ENCODE assay signal across 10 cellular contexts in the genomic region with DNA sequence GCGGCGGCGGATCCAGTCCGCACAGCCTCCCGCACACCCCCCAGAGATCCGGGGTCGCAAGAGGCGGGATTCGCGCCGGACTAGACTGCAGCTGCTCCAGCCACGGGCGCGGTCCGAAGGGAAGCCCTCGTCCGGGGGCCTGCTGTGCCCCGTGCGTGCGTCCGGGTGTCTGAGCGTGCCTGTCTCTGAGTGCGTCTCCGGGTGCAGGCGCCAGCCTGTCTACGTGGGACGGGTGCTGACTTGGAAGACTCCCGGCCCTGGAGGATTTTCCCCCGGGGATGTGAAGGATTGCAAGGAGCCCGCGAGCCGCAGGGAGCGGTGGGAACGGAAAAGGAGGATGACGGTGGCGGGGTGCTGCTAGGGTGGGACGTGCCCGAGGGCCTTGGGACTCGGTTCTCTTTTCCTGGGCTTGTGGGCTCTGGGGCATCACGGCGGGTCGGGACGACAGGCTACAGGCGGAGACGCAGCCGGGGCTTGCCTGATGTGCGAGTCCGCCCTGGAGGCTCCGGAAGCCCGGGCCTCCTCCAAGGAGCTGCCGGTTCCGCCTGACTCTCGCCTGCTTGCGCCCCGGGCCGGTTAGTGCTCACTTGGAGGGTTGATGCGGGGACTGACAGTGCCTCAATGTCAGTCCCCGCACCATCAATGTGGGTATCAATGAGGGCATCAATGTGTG. TPM values are rescaled to one million over a fixed set of nuclear protein-coding genes. Genes with fewer than 3 reads are reported as not detected.
DNase-seq lines count a peak whose midpoint lies in the region; ATAC-seq and TF ChIP-seq lines count a peak whose summit lies in the region.
"Had no signal": no experiment of that assay in that cellular context is flagged by ENCODE, and none has a peak within 500 bp of the region (broad histone marks: within the 10 kb centered on the region; RNA-seq: fewer than 3 reads in every experiment).

No MANE protein-coding gene starts in this region.

- peaks cover 15% of the 10 kb centered on the region for H3K36me3 ChIP-seq in A673 (ENCODE audit: insufficient read depth, low read length, poor library complexity, severe bottlenecking)
- H3K36me3 ChIP-seq in adrenal gland (replicated peaks in 1 of 2) = no peaks in the 10 kb centered on the region
- no peaks in the 10 kb centered on the region for H3K36me3 ChIP-seq in osteoblast (ENCODE audit: insufficient read depth, low read length)
- H3K36me3 ChIP-seq: BLaER1 had no signal

- H3K27ac ChIP-seq in A673 (ENCODE audit: low read depth, low read length, poor library complexity, severe bottlenecking) = no peak overlapping the region
- H3K27ac ChIP-seq in adrenal gland = peak overlapping the region in 3 of 5 donors; percentile 24 to 62 (median 54)
- peak overlapping the region; percentile 36 for H3K27ac ChIP-seq in osteoblast (ENCODE audit: low read depth, low read length)
- H3K27ac ChIP-seq: BLaER1 had no signal

- peak overlapping the region; percentile 18 for H3K4me3 ChIP-seq in A673 (ENCODE audit: low read depth, low read length, poor library complexity, severe bottlenecking)
- H3K4me3 ChIP-seq in adrenal gland = peak overlapping the region in 2 of 4 donors; percentile 13 to 42
- peak overlapping the region; percentile 70 for H3K4me3 ChIP-seq in osteoblast (ENCODE audit: insufficient read depth, low read length)
- H3K4me3 ChIP-seq: BLaER1 had no signal

- BruUV-seq in A673 (replicated peaks; lab: Mats Ljungman, UMichigan) = no TSS peak

- CTCF ChIA-PET in A673 (lab: Charles Lee) = no interaction called here

- H2AFZ ChIP-seq in osteoblast (ENCODE audit: low read length) = peak overlapping the region; percentile 82

- H3K79me2 ChIP-seq in osteoblast (ENCODE audit: insufficient read depth, low read length) = no peaks in the 10 kb centered on the region

- TF ChIP-seq CTCF in A673 (conservative IDR thresholded peaks at IDR 0.05; ENCODE audit: low read depth, low read length) (no peak), adrenal gland (IDR thresholded peaks at IDR 0.05) (no peak), osteoblast (IDR thresholded peaks at IDR 0.05; ENCODE audit: extremely low read depth, low read depth, low read length) (no peak)

- WGBS in adrenal gland, 4 donors = 49 to 66% (median 56%) methylated on average over 27 to 58 of the region's 58 CpGs

- intact Hi-C loops in A673 (cut with micrococcal nuclease; ENCODE audit: unreplicated experiment) (loop anchor here (10.0 kb wide), 2 partner anchors 849 to 1419 kb away; no protein-coding TSS in a partner anchor), adrenal gland (cut with DNase I) (loop anchor here (10.0 kb wide), 2 partner anchors 119 to 419 kb away; no protein-coding TSS in a partner anchor), left ventricle myocardium superior (cut with micrococcal nuclease) (no loop called here)

- peaks cover 2% of the 10 kb centered on the region for H3K27me3 ChIP-seq in A673 (replicated peaks; ENCODE audit: insufficient read depth, low read depth, low read length, poor library complexity)
- H3K27me3 ChIP-seq in adrenal gland = no peaks in the 10 kb centered on the region
- H3K27me3 ChIP-seq in osteoblast (ENCODE audit: insufficient read depth, low read length) = peaks cover 36% of the 10 kb centered on the region

- TF ChIP-seq POLR2A in adrenal gland (IDR thresholded peaks at IDR 0.05) = no peak

- H4K20me1 ChIP-seq in osteoblast (ENCODE audit: insufficient read depth, low read length) = no peaks in the 10 kb centered on the region

- POLR2A ChIA-PET in A673 (lab: Charles Lee; ENCODE audit: low non-redundant PET) = no interaction called here

- DNase-seq in A673 (ENCODE audit: low spot score) (peak; percentile 57), adrenal gland (peak in 4 of 7 donors; percentile 40 to 66 (median 54)), left ventricle myocardium superior (peak; percentile 72), osteoblast (ENCODE audit: insufficient read length, low spot score, missing footprints) (peak; percentile 92), globus pallidus (ENCODE audit: low spot score) (no peak), occipital lobe (lab: John Stamatoyannopoulos, UW) (no peak)
- no peak for DNase-seq in activated effector memory CD4-positive, alpha-beta T cell treated with anti-CD3 and anti-CD28 coated beads, Interleukin-2, amount 50 U/mL, for 16 hours

- peak overlapping the region; percentile 66 for H3K4me2 ChIP-seq in osteoblast (ENCODE audit: insufficient read depth, low read length)
- H3K4me2 ChIP-seq: BLaER1 had no signal

- H3K9me3 ChIP-seq in A673 (ENCODE audit: low read depth, low read length, poor library complexity, severe bottlenecking) = no peaks in the 10 kb centered on the region
- H3K9me3 ChIP-seq in adrenal gland (replicated peaks in 1 of 3) = no peaks in the 10 kb centered on the region
- no peaks in the 10 kb centered on the region for H3K9me3 ChIP-seq in osteoblast (ENCODE audit: low read depth, low read length)
- H3K9me3 ChIP-seq: BLaER1 had no signal

- ATAC-seq in left ventricle myocardium superior = peak; percentile 31
- ATAC-seq in GM18498 (IDR thresholded peaks at IDR 0.05; ENCODE audit: unreplicated experiment) = no peak
- ATAC-seq: SK-N-SH treated with all-trans-retinoic acid at 6 μM for 48 hours had no signal

- H3K4me1 ChIP-seq in A673 (ENCODE audit: insufficient read depth, low read length, poor library complexity, severe bottlenecking) (peaks cover 15% of the 10 kb centered on the region), adrenal gland (replicated peaks in 1 of 2) (peaks cover 6 to 14% of the 10 kb centered on the region in 2 donors), osteoblast (ENCODE audit: insufficient read depth, low read length) (peaks cover 3% of the 10 kb centered on the region)

RNA-seq across cellular contexts. Expression of gene MAFB, which starts 5.7 kb away (rescaled TPM):
- total RNA-seq in A673 (2021) (44.3 and 57.0 TPM in 2 replicates), adrenal gland (10 to 100 TPM; 33.9 to 79.0 (median 47.5) TPM), left ventricle myocardium superior (12.9 TPM), osteoblast (12.1 and 12.7 TPM in 2 replicates), occipital lobe (11.1 TPM)
- polyA plus RNA-seq in adrenal gland = 10 to 100 TPM in 2 of 3 donors, 1 to 10 TPM in 1; 7.5 to 16.3 (median 12.4) TPM

Comparison
In these comparisons a context has a peak if more than half of its experiments do, and no peak if none do; other contexts are left out.
1. DNase-seq: peak in A673 (single experiment), adrenal gland (4 of 7), left ventricle myocardium superior (single experiment) and osteoblast (single experiment); none in globus pallidus (single experiment), activated effector memory CD4-positive, alpha-beta T cell treated with anti-CD3 and anti-CD28 coated beads, Interleukin-2, amount 50 U/mL, for 16 hours (single experiment) and occipital lobe (single experiment).